Comparison of ENCODE assay signal across 37 cellular contexts in the genomic region with DNA sequence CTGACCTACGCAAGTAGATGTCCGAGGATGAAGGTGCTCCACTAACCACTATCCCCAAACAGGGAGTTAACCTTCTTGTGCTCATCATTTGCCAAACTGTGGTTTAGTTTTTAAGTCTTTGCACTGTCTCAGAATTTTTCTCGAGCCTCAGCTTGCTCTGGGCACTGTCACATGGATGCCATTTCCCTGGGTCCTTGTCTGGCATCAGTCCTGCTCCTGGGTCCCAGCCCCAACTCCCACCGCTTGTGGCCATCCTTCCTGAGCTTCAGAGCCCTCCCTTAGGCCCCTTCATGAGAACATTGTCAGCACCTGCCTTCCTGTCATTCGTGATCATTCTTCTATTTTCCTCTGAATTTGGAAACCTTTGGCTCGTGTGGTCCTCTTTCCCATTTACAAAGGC. TPM values are rescaled to one million over a fixed set of nuclear protein-coding genes. Genes with fewer than 3 reads are reported as not detected.
"Had no signal": no experiment of that assay in that cellular context is flagged by ENCODE, and none has a peak within 500 bp of the region (broad histone marks: within the 10 kb centered on the region; RNA-seq: fewer than 3 reads in every experiment).

No MANE protein-coding gene starts in this region.

- H3K4me1 ChIP-seq: adrenal gland, body of pancreas, breast epithelium had no signal

- H3K9me3 ChIP-seq: adrenal gland, body of pancreas, breast epithelium had no signal

- H3K36me3 ChIP-seq: adrenal gland, brain microvascular endothelial cell, breast epithelium had no signal

- FAIRE-seq: astrocyte, TTC549 had no signal

- H3K27ac ChIP-seq: adrenal gland, body of pancreas, brain microvascular endothelial cell, breast epithelium, VCaP had no signal

- DNase-seq: activated B cell treated with CpG ODN at 0.5 μM for 24 hours; activated CD4-positive, alpha-beta memory T cell treated with anti-CD3 and anti-CD28 coated beads for 36 hours; activated CD4-positive, alpha-beta T cell treated with anti-CD3 and anti-CD28 coated beads for 4 hours; activated CD4-positive, alpha-beta T cell treated with anti-CD3 and anti-CD28 coated beads, Interleukin-2, amount 10 ng/mL, durations not matched to agents 24 days and 14 days; activated CD4-positive, alpha-beta T cell treated with anti-CD3 and anti-CD28 coated beads, Interleukin-2, amount 50 U/mL, for 1 hour; activated CD4-positive, alpha-beta T cell treated with anti-CD3 and anti-CD28 coated beads, Interleukin-2, amount 50 U/mL, for 4 hours; activated CD4-positive, CD25-positive, alpha-beta regulatory T cell treated with anti-CD3 and anti-CD28 coated beads, Interleukin-2, amount 50 U/mL, for 72 hours; activated CD8-positive, alpha-beta memory T cell treated with anti-CD3 and anti-CD28 coated beads, Interleukin-2, amount 50 U/mL, for 4 hours; activated CD8-positive, alpha-beta T cell treated with anti-CD3 and anti-CD28 coated beads for 36 hours; activated effector memory CD4-positive, alpha-beta T cell treated with anti-CD3 and anti-CD28 coated beads, Interleukin-2, amount 50 U/mL, for 16 hours; activated gamma-delta T cell treated with Interleukin-2 at 50 U/mL for 16 hours; activated naive CD4-positive, alpha-beta T cell; activated naive CD4-positive, alpha-beta T cell treated with anti-CD3 and anti-CD28 coated beads for 36 hours; activated naive CD4-positive, alpha-beta T cell treated with anti-CD3 and anti-CD28 coated beads, Interleukin-2, amount 50 U/mL, for 16 hours; activated naive CD8-positive, alpha-beta T cell treated with anti-CD3 and anti-CD28 coated beads for 36 hours; activated T-cell treated with anti-CD3 and anti-CD28 coated beads for 4 hours; activated T-cell treated with anti-CD3 and anti-CD28 coated beads, Interleukin-2, amount 50 U/mL, for 1 hour; activated T-cell treated with anti-CD3 and anti-CD28 coated beads, Interleukin-2, amount 50 U/mL, for 4 hours; activated T-cell treated with anti-CD3 and anti-CD28 coated beads, Interleukin-2, amount 50 U/mL, for 72 hours; adrenal gland; amniotic stem cell; aorta; body of pancreas; brain microvascular endothelial cell; central memory CD4-positive, alpha-beta T cell; SW 1271; T-helper 1 cell; T-helper 2 cell; T-helper 9 cell had no signal

- H3K4me3 ChIP-seq: adrenal gland, body of pancreas, breast epithelium had no signal

- ATAC-seq: activated CD8-positive, alpha-beta T cell treated with anti-CD3 and anti-CD28 coated beads for 36 hours; activated naive CD4-positive, alpha-beta T cell treated with anti-CD3 and anti-CD28 coated beads, Interleukin-2, amount 50 U/mL, for 72 hours; activated T-cell treated with anti-CD3 and anti-CD28 coated beads, Interleukin-2, amount 50 U/mL, for 4 hours; activated T-cell treated with anti-CD3 and anti-CD28 coated beads, Interleukin-2, amount 50 U/mL, for 72 hours; activated T-helper 17 cell treated with anti-CD3 and anti-CD28 coated beads, Interleukin-2, amount 50 U/mL, for 72 hours; body of pancreas had no signal

- H3K27me3 ChIP-seq: adrenal gland, body of pancreas, brain microvascular endothelial cell, breast epithelium had no signal

RNA-seq across cellular contexts. Expression of a gene that starts 33.8 kb away (rescaled TPM):
- total RNA-seq: activated B cell treated with CpG ODN at 0.5 μM for 24 hours; activated CD4-positive, alpha-beta memory T cell treated with anti-CD3 and anti-CD28 coated beads for 36 hours; activated CD4-positive, alpha-beta T cell treated with anti-CD3 and anti-CD28 coated beads, Interleukin-2, amount 10 ng/mL, durations not matched to agents 24 days and 14 days; activated CD8-positive, alpha-beta memory T cell treated with anti-CD3 and anti-CD28 coated beads for 36 hours; activated CD8-positive, alpha-beta T cell treated with anti-CD3 and anti-CD28 coated beads for 36 hours; activated naive CD4-positive, alpha-beta T cell treated with anti-CD3 and anti-CD28 coated beads for 36 hours; activated naive CD4-positive, alpha-beta T cell treated with anti-CD3 and anti-CD28 coated beads, Interleukin-2, amount 50 U/mL, for 72 hours; activated naive CD8-positive, alpha-beta T cell treated with anti-CD3 and anti-CD28 coated beads for 36 hours; activated T-cell treated with anti-CD3 and anti-CD28 coated beads, Interleukin-2, amount 50 U/mL, for 4 hours; activated T-cell treated with anti-CD3 and anti-CD28 coated beads, Interleukin-2, amount 50 U/mL, for 72 hours; activated T-helper 1 cell treated with anti-CD3 and anti-CD28 coated beads, Interleukin-12 subunit alpha, Interleukin-12 subunit beta, Interleukin-2, Interleukin-4 antibody, amounts not matched to agents 30 ng/mL and 10 ng/mL and 1 ng/mL, durations not matched to agents 14 hours and 24 hours and 36 hours; activated T-helper 17 cell treated with anti-CD3 and anti-CD28 coated beads, Interleukin-2, amount 50 U/mL, for 72 hours; astrocyte; breast epithelium had no signal
